ENCODE assay signal across 8 cellular contexts in genomic region chr1:30888391-30888790, GRCh38. TPM values are rescaled to one million over a fixed set of nuclear protein-coding genes. Genes with fewer than 3 reads are reported as not detected.
DNase-seq lines count a peak whose midpoint lies in the region; ATAC-seq, FAIRE-seq and TF ChIP-seq lines count a peak whose summit lies in the region.

No MANE protein-coding gene starts in this region.

- no peaks in the 10 kb centered on the region for H3K27me3 Mint-ChIP-seq in astrocyte (ENCODE audit: low read depth, unreplicated experiment)

- peaks cover 4% of the 10 kb centered on the region for H3K36me3 Mint-ChIP-seq in astrocyte (ENCODE audit: low read depth, unreplicated experiment)

- H3K9me2 ChIP-seq in PC-3 (replicated peaks; ENCODE audit: low read length): no peaks in the 10 kb centered on the region

- H3K9me3 ChIP-seq in astrocyte (ENCODE audit: insufficient read depth, low read depth, low read length): no peaks in the 10 kb centered on the region
- H3K9me3 ChIP-seq in skeletal muscle tissue (ENCODE audit: control insufficient read depth in 3 of 3, low read length in 3 of 3): no peaks in the 10 kb centered on the region
- H3K9me3 ChIP-seq in PC-3 (ENCODE audit: low read length): no peaks in the 10 kb centered on the region

- DNase-seq in HFF-Myc (ENCODE audit: extremely low read depth, low read depth) (peak; percentile 43), astrocyte (ENCODE audit: low read depth) (peak; percentile 98), iris pigment epithelial cell (ENCODE audit: low read depth) (peak; percentile 86), AML-193 (lab: John Stamatoyannopoulos, UW) (no peak), PC-3 (no peak)
- no peak for DNase-seq in activated CD4-positive, alpha-beta T cell treated with anti-CD3 and anti-CD28 coated beads for 48 hours

- FAIRE-seq in astrocyte (lab: Jason Lieb, UNC): no peak

- peaks cover 80% of the 10 kb centered on the region for H4K20me1 ChIP-seq in astrocyte (ENCODE audit: insufficient read depth, low read length)
- H4K20me1 ChIP-seq in PC-3 (ENCODE audit: low read length): no peaks in the 10 kb centered on the region

- H3K4me1 ChIP-seq in astrocyte (ENCODE audit: insufficient read depth, low read length) (peaks cover 40% of the 10 kb centered on the region), skeletal muscle tissue (ENCODE audit: control insufficient read depth in 3 of 3, insufficient read depth in 3 of 3, low read length in 3 of 3) (peaks cover 9 to 26% (median 20%) of the 10 kb centered on the region in 3 donors), PC-3 (ENCODE audit: insufficient read depth, low read length) (no peaks in the 10 kb centered on the region)

- H2AFZ ChIP-seq in astrocyte (ENCODE audit: low read depth, low read length): no peak overlapping the region
- H2AFZ ChIP-seq in PC-3 (ENCODE audit: low read length): no peak overlapping the region

- peak overlapping the region; percentile 57 for H3K4me2 ChIP-seq in astrocyte (ENCODE audit: low read length)
- no peak overlapping the region for H3K4me2 ChIP-seq in PC-3 (ENCODE audit: low read length)

- intact Hi-C loops in PC-3 (cut with micrococcal nuclease): no loop called here

- no peaks in the 10 kb centered on the region for H3K9me3 Mint-ChIP-seq in astrocyte (ENCODE audit: unreplicated experiment)

- TF ChIP-seq CTCF in HFF-Myc (IDR thresholded peaks at IDR 0.05; ENCODE audit: low read depth, low read length, missing control alignments) (no peak), astrocyte (IDR thresholded peaks at IDR 0.05; ENCODE audit: insufficient read depth, low read depth, low read length) (no peak), PC-3 (conservative IDR thresholded peaks at IDR 0.05; ENCODE audit: low read depth, low read length) (no peak)

- CTCF ChIA-PET in PC-3 (lab: Charles Lee): no interaction called here

- H3K4me3 ChIP-seq in HFF-Myc (replicated peaks; ENCODE audit: low read depth, low read length) (no peak overlapping the region), astrocyte (ENCODE audit: insufficient read depth, low read depth, low read length) (no peak overlapping the region), skeletal muscle tissue (ENCODE audit: low read length in 3 of 3) (no peak overlapping the region), PC-3 (ENCODE audit: low read length) (no peak overlapping the region)

- H3K4me3 Mint-ChIP-seq in astrocyte (ENCODE audit: unreplicated experiment): peak overlapping the region; percentile 54

- peak overlapping the region; percentile 23 for H3K27ac ChIP-seq in astrocyte (ENCODE audit: low read depth, low read length)
- peak overlapping the region; percentile 62 for H3K27ac ChIP-seq in skeletal muscle tissue (ENCODE audit: low read depth, low read length)
- H3K27ac ChIP-seq in PC-3 (ENCODE audit: low read length): no peak overlapping the region

- peak overlapping the region; percentile 57 for H3K9ac ChIP-seq in astrocyte (ENCODE audit: low read length)
- peak overlapping the region in 2 of 3 donors; percentile 50 to 64 for H3K9ac ChIP-seq in skeletal muscle tissue (ENCODE audit: low read depth in 1 of 3, low read length in 3 of 3)
- no peak overlapping the region for H3K9ac ChIP-seq in PC-3 (ENCODE audit: low read length)

- no peak for ATAC-seq in GM19397 (IDR thresholded peaks at IDR 0.05; ENCODE audit: unreplicated experiment)
- no peak; the same call in 1 of the 2 replicates for ATAC-seq in PC-3

- BruUV-seq in PC-3 (replicated peaks; lab: Mats Ljungman, UMichigan): no TSS peak

- no peaks in the 10 kb centered on the region for H3K27me3 ChIP-seq in astrocyte (ENCODE audit: insufficient read depth, low read length)
- H3K27me3 ChIP-seq in skeletal muscle tissue (ENCODE audit: control insufficient read depth in 3 of 3, insufficient read depth in 3 of 3, low read length in 3 of 3): peaks cover 0 to 3% (median 3%) of the 10 kb centered on the region in 3 donors
- no peaks in the 10 kb centered on the region for H3K27me3 ChIP-seq in PC-3 (ENCODE audit: low read length)

- H3K27ac Mint-ChIP-seq in astrocyte (ENCODE audit: unreplicated experiment): peak overlapping the region; percentile 98

- peaks cover 49% of the 10 kb centered on the region for H3K4me1 Mint-ChIP-seq in astrocyte (ENCODE audit: low read depth, unreplicated experiment)

- no peaks in the 10 kb centered on the region for H3F3A ChIP-seq in PC-3 (ENCODE audit: low read length, unreplicated experiment)

- H3K79me2 ChIP-seq in astrocyte (ENCODE audit: insufficient read depth, low read length) (peaks cover 63% of the 10 kb centered on the region), PC-3 (ENCODE audit: low read length) (no peaks in the 10 kb centered on the region)

- POLR2A ChIA-PET in PC-3 (lab: Charles Lee; ENCODE audit: unreplicated experiment): no interaction called here

- H3K36me3 ChIP-seq in astrocyte (ENCODE audit: insufficient read depth, low read length) (no peaks in the 10 kb centered on the region), skeletal muscle tissue (ENCODE audit: control insufficient read depth in 3 of 3, insufficient read depth in 3 of 3, low read length in 3 of 3) (no peaks in the 10 kb centered on the region), PC-3 (ENCODE audit: low read depth, low read length) (no peaks in the 10 kb centered on the region)

RNA-seq across cellular contexts. Expression of gene SDC3, which starts 20.2 kb away (rescaled TPM):
- total RNA-seq in astrocyte: 113 and 135 TPM in 2 replicates
- total RNA-seq in skeletal muscle tissue: 8.9 TPM
- total RNA-seq in PC-3 (2014; rRNA removed): 10.0 and 20.3 TPM in 2 replicates

Comparison
In these comparisons a context has a peak if more than half of its experiments do, and no peak if none do; other contexts are left out.
1. DNase-seq: peak in HFF-Myc (single experiment), astrocyte (single experiment) and iris pigment epithelial cell (single experiment); none in activated CD4-positive, alpha-beta T cell treated with anti-CD3 and anti-CD28 coated beads for 48 hours (single experiment), AML-193 (0 of 2) and PC-3 (single experiment).